1 cellular context compared by ENCODE assay signal in the genomic region with DNA sequence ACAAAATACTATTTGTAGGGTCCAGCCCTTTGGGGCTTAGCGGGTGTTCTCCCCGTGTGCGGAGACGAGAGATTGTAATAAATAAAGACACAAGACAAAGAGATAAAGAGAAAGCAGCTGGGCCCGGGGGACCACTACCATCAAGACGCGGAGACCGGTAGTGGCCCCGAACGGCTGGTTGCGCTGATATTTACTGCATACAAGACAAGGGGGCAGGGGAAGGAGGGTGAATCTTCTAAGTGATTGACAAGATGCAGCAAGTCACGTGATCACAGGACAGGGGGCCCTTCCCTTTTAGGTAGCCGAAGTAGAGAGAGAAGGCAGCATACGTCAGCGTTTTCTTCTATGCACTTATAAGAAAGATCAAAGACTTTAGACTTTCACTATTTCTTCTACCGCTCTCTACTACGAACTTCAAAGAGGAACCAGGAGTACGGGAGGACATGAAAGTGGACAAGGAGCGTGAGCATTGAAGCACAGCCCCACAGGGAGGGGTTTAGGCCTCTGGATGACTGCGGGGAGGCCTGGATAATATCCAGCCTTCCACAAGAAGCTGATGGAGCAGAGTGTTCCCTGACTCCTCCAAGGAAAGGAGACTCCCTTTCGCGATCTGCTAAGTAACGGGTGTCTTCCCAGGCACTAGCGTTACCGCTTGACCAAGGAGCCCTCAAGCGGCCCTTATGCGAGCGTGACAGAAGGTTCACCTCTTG. TPM values are rescaled to one million over a fixed set of nuclear protein-coding genes. Genes with fewer than 3 reads are reported as not detected.
"Had no signal": no experiment of that assay in that cellular context is flagged by ENCODE, and none has a peak within 500 bp of the region (broad histone marks: within the 10 kb centered on the region; RNA-seq: fewer than 3 reads in every experiment).

No MANE protein-coding gene starts in this region.

RNA-seq across cellular contexts. Expression of a gene that starts 11.4 kb away (rescaled TPM):
- polyA plus RNA-seq: foreskin keratinocyte had no signal

RNA-seq across cellular contexts. Expression of a gene that starts 23.2 kb away (rescaled TPM):
- polyA plus RNA-seq: foreskin keratinocyte had no signal
